15 cellular contexts compared by ENCODE assay signal in the genomic region with DNA sequence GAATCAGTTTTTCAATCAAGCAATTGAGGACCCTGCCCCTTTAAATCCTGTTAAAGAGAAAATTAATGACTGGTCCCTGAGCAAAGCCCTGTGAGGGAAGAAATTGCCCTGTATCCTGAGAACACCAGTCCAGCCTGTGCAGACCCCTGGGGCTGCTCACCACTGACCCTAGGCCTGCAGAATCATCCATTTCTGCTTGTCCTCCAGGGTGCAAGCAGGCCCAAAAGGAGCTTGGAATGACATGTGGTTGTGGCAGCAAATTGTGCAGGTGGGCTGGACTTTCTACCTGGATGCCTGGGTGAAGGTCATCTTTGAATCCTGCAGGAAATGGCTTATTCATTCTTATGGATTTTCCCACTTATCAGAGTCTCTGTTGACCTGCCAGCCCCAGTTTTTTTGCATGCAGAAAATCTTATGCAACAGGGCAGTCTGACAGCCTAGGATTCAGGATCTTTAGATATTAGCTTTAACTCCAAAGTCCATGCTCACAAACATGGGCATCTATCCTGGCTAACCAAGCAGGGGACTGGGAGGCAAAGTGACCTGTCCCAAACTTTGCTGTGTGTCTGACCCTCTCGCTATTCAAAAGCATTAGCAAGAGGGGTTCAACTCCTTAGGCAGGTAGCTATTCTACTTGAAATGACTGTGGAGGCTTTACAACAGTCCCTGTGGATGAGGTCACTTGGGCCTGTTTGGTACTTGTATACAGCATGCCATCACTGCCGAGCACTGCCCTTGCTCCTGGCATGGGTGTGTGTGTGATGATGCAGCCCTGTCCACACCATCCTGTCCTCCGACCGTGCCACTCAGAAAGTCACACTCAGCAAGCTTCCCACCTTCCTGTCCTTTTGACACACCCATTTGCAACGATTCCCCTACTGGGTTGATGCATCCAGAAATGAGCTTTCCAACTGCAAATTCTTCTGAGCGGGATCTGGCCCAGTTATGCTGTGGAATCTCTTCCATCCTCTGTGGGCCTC.
"Had no signal": no experiment of that assay in that cellular context is flagged by ENCODE, and none has a peak within 500 bp of the region (broad histone marks: within the 10 kb centered on the region; RNA-seq: fewer than 3 reads in every experiment).

No MANE protein-coding gene starts in this region.

- ATAC-seq: activated T-cell treated with anti-CD3 and anti-CD28 coated beads, Interleukin-2, amount 50 U/mL, for 72 hours; gastrocnemius medialis; sciatic nerve; stimulated activated naive CD8-positive, alpha-beta T cell treated with anti-CD3 and anti-CD28 coated beads, Interleukin-15, amount 100 ng/mL, for 72 hours had no signal

- H3K4me3 ChIP-seq: ascending aorta, gastrocnemius medialis, thoracic aorta had no signal

- H3K9me3 Mint-ChIP-seq: activated B cell treated with CpG ODN at 0.5 μM for 24 hours; activated CD4-positive, alpha-beta T cell treated with anti-CD3 and anti-CD28 coated beads, Interleukin-2, amount 10 ng/mL, durations not matched to agents 7 days and 5 days; activated T-cell treated with anti-CD3 and anti-CD28 coated beads, Interleukin-2, amount 50 U/mL, for 72 hours; stimulated activated naive CD8-positive, alpha-beta T cell treated with anti-CD3 and anti-CD28 coated beads, Interleukin-15, amount 100 ng/mL, for 72 hours; T-helper 1 cell treated with Interleukin-12 subunit alpha and Interleukin-12 subunit beta and Interleukin-4 antibody, amounts not matched to agents 30 μg/mL and 1 μg/mL, for 36 hours had no signal

- DNase-seq: activated CD4-positive, alpha-beta T cell treated with anti-CD3 and anti-CD28 coated beads, Interleukin-2, amount 10 ng/mL, durations not matched to agents 7 days and 5 days; activated naive CD4-positive, alpha-beta T cell; activated T-cell treated with anti-CD3 and anti-CD28 coated beads, Interleukin-2, amount 50 U/mL, for 72 hours; effector CD4-positive, alpha-beta T cell; gastrocnemius medialis; kidney; midbrain; SHP77; stimulated activated naive CD8-positive, alpha-beta T cell treated with anti-CD3 and anti-CD28 coated beads, Interleukin-15, amount 100 ng/mL, for 72 hours had no signal

- H3K9me3 ChIP-seq: ascending aorta, gastrocnemius medialis, neutrophil, thoracic aorta had no signal

- H3K27ac ChIP-seq: ascending aorta, gastrocnemius medialis, neutrophil, thoracic aorta had no signal

- H3K4me3 Mint-ChIP-seq: activated B cell treated with CpG ODN at 0.5 μM for 24 hours; activated CD4-positive, alpha-beta T cell treated with anti-CD3 and anti-CD28 coated beads, Interleukin-2, amount 10 ng/mL, durations not matched to agents 7 days and 5 days; activated T-cell treated with anti-CD3 and anti-CD28 coated beads, Interleukin-2, amount 50 U/mL, for 72 hours; stimulated activated naive CD8-positive, alpha-beta T cell treated with anti-CD3 and anti-CD28 coated beads, Interleukin-15, amount 100 ng/mL, for 72 hours; T-helper 1 cell treated with Interleukin-12 subunit alpha and Interleukin-12 subunit beta and Interleukin-4 antibody, amounts not matched to agents 30 μg/mL and 1 μg/mL, for 36 hours had no signal

- H3K4me1 Mint-ChIP-seq: activated B cell treated with CpG ODN at 0.5 μM for 24 hours; activated CD4-positive, alpha-beta T cell treated with anti-CD3 and anti-CD28 coated beads, Interleukin-2, amount 10 ng/mL, durations not matched to agents 7 days and 5 days; stimulated activated naive CD8-positive, alpha-beta T cell treated with anti-CD3 and anti-CD28 coated beads, Interleukin-15, amount 100 ng/mL, for 72 hours had no signal

- H3K4me1 ChIP-seq: ascending aorta, gastrocnemius medialis had no signal

- H3K27me3 ChIP-seq: ascending aorta had no signal

- H3K27ac Mint-ChIP-seq: activated B cell treated with CpG ODN at 0.5 μM for 24 hours; activated CD4-positive, alpha-beta T cell treated with anti-CD3 and anti-CD28 coated beads, Interleukin-2, amount 10 ng/mL, durations not matched to agents 7 days and 5 days; activated T-cell treated with anti-CD3 and anti-CD28 coated beads, Interleukin-2, amount 50 U/mL, for 72 hours; stimulated activated naive CD8-positive, alpha-beta T cell treated with anti-CD3 and anti-CD28 coated beads, Interleukin-15, amount 100 ng/mL, for 72 hours; T-helper 1 cell treated with Interleukin-12 subunit alpha and Interleukin-12 subunit beta and Interleukin-4 antibody, amounts not matched to agents 30 μg/mL and 1 μg/mL, for 36 hours had no signal

- H3K36me3 ChIP-seq: ascending aorta, gastrocnemius medialis, neutrophil, thoracic aorta had no signal
